Comparison of ENCODE assay signal across 1 cellular context in the genomic region with DNA sequence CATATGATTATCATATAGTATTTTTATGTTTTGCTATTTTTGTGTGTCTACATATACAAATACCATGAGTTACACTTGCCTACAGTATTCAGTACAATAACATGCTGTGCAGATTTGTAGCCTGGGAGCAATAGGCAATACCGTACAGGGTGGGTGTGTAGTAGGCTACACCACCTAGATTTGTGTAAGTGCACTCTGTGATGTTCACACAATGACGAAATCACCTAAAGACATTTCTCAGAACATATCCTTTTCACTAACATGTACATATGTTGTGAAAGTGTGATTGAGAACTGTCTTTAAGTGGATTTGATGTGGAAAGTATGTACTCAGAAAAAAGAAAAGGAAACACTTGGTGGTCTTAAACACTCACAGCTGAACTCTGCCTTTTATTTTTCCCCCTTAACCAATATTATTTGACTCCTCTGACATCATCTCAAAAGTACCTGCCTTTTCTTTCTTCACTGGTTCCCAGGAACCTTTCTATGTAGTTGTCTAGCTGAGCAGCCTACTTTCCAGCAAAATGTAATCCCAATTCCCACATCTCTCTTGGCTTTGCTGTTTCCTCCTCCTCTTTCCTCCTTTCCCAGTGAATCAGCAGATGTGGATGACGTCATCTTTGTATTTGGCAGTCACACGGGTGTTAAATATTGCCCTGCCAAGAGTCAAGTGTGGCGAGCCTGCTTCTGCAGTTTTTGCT.
TF ChIP-seq lines count a peak whose summit lies in the region.

No MANE protein-coding gene starts in this region.

TF ChIP-seq in K562, 482 proteins besides CTCF, POLR2A, EP300 and RAD21 (continued from another document and continues in another):
- TF ChIP-seq, protein P1, sequence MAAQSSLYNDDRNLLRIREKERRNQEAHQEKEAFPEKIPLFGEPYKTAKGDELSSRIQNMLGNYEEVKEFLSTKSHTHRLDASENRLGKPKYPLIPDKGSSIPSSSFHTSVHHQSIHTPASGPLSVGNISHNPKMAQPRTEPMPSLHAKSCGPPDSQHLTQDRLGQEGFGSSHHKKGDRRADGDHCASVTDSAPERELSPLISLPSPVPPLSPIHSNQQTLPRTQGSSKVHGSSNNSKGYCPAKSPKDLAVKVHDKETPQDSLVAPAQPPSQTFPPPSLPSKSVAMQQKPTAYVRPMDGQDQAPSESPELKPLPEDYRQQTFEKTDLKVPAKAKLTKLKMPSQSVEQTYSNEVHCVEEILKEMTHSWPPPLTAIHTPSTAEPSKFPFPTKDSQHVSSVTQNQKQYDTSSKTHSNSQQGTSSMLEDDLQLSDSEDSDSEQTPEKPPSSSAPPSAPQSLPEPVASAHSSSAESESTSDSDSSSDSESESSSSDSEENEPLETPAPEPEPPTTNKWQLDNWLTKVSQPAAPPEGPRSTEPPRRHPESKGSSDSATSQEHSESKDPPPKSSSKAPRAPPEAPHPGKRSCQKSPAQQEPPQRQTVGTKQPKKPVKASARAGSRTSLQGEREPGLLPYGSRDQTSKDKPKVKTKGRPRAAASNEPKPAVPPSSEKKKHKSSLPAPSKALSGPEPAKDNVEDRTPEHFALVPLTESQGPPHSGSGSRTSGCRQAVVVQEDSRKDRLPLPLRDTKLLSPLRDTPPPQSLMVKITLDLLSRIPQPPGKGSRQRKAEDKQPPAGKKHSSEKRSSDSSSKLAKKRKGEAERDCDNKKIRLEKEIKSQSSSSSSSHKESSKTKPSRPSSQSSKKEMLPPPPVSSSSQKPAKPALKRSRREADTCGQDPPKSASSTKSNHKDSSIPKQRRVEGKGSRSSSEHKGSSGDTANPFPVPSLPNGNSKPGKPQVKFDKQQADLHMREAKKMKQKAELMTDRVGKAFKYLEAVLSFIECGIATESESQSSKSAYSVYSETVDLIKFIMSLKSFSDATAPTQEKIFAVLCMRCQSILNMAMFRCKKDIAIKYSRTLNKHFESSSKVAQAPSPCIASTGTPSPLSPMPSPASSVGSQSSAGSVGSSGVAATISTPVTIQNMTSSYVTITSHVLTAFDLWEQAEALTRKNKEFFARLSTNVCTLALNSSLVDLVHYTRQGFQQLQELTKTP (IDR thresholded peaks at IDR 0.05; ENCODE audit: low read depth in 1 of 2, partially characterized antibody in 2 of 2) = no peak
- TF ChIP-seq, protein P2, sequence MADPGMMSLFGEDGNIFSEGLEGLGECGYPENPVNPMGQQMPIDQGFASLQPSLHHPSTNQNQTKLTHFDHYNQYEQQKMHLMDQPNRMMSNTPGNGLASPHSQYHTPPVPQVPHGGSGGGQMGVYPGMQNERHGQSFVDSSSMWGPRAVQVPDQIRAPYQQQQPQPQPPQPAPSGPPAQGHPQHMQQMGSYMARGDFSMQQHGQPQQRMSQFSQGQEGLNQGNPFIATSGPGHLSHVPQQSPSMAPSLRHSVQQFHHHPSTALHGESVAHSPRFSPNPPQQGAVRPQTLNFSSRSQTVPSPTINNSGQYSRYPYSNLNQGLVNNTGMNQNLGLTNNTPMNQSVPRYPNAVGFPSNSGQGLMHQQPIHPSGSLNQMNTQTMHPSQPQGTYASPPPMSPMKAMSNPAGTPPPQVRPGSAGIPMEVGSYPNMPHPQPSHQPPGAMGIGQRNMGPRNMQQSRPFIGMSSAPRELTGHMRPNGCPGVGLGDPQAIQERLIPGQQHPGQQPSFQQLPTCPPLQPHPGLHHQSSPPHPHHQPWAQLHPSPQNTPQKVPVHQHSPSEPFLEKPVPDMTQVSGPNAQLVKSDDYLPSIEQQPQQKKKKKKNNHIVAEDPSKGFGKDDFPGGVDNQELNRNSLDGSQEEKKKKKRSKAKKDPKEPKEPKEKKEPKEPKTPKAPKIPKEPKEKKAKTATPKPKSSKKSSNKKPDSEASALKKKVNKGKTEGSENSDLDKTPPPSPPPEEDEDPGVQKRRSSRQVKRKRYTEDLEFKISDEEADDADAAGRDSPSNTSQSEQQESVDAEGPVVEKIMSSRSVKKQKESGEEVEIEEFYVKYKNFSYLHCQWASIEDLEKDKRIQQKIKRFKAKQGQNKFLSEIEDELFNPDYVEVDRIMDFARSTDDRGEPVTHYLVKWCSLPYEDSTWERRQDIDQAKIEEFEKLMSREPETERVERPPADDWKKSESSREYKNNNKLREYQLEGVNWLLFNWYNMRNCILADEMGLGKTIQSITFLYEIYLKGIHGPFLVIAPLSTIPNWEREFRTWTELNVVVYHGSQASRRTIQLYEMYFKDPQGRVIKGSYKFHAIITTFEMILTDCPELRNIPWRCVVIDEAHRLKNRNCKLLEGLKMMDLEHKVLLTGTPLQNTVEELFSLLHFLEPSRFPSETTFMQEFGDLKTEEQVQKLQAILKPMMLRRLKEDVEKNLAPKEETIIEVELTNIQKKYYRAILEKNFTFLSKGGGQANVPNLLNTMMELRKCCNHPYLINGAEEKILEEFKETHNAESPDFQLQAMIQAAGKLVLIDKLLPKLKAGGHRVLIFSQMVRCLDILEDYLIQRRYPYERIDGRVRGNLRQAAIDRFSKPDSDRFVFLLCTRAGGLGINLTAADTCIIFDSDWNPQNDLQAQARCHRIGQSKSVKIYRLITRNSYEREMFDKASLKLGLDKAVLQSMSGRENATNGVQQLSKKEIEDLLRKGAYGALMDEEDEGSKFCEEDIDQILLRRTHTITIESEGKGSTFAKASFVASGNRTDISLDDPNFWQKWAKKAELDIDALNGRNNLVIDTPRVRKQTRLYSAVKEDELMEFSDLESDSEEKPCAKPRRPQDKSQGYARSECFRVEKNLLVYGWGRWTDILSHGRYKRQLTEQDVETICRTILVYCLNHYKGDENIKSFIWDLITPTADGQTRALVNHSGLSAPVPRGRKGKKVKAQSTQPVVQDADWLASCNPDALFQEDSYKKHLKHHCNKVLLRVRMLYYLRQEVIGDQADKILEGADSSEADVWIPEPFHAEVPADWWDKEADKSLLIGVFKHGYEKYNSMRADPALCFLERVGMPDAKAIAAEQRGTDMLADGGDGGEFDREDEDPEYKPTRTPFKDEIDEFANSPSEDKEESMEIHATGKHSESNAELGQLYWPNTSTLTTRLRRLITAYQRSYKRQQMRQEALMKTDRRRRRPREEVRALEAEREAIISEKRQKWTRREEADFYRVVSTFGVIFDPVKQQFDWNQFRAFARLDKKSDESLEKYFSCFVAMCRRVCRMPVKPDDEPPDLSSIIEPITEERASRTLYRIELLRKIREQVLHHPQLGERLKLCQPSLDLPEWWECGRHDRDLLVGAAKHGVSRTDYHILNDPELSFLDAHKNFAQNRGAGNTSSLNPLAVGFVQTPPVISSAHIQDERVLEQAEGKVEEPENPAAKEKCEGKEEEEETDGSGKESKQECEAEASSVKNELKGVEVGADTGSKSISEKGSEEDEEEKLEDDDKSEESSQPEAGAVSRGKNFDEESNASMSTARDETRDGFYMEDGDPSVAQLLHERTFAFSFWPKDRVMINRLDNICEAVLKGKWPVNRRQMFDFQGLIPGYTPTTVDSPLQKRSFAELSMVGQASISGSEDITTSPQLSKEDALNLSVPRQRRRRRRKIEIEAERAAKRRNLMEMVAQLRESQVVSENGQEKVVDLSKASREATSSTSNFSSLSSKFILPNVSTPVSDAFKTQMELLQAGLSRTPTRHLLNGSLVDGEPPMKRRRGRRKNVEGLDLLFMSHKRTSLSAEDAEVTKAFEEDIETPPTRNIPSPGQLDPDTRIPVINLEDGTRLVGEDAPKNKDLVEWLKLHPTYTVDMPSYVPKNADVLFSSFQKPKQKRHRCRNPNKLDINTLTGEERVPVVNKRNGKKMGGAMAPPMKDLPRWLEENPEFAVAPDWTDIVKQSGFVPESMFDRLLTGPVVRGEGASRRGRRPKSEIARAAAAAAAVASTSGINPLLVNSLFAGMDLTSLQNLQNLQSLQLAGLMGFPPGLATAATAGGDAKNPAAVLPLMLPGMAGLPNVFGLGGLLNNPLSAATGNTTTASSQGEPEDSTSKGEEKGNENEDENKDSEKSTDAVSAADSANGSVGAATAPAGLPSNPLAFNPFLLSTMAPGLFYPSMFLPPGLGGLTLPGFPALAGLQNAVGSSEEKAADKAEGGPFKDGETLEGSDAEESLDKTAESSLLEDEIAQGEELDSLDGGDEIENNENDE (IDR thresholded peaks at IDR 0.05; ENCODE audit: low read depth, low read length) = no peak
- no peak for TF ChIP-seq ELF1 (tag; IDR thresholded peaks at IDR 0.05)
- TF ChIP-seq, protein P3, sequence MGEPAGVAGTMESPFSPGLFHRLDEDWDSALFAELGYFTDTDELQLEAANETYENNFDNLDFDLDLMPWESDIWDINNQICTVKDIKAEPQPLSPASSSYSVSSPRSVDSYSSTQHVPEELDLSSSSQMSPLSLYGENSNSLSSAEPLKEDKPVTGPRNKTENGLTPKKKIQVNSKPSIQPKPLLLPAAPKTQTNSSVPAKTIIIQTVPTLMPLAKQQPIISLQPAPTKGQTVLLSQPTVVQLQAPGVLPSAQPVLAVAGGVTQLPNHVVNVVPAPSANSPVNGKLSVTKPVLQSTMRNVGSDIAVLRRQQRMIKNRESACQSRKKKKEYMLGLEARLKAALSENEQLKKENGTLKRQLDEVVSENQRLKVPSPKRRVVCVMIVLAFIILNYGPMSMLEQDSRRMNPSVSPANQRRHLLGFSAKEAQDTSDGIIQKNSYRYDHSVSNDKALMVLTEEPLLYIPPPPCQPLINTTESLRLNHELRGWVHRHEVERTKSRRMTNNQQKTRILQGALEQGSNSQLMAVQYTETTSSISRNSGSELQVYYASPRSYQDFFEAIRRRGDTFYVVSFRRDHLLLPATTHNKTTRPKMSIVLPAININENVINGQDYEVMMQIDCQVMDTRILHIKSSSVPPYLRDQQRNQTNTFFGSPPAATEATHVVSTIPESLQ (CRISPR knock-in tag; IDR thresholded peaks at IDR 0.05) = no peak
- TF ChIP-seq ESRRA (IDR thresholded peaks at IDR 0.05; ENCODE audit: borderline replicate concordance, low read depth) = no peak
- no peak for TF ChIP-seq KAT7 (CRISPR knock-in tag; IDR thresholded peaks at IDR 0.05; ENCODE audit: borderline replicate concordance)
- TF ChIP-seq, protein P4, sequence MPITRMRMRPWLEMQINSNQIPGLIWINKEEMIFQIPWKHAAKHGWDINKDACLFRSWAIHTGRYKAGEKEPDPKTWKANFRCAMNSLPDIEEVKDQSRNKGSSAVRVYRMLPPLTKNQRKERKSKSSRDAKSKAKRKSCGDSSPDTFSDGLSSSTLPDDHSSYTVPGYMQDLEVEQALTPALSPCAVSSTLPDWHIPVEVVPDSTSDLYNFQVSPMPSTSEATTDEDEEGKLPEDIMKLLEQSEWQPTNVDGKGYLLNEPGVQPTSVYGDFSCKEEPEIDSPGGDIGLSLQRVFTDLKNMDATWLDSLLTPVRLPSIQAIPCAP (CRISPR knock-in tag; IDR thresholded peaks at IDR 0.05; ENCODE audit: borderline replicate concordance) = no peak
- no peak for TF ChIP-seq MAZ (CRISPR knock-in tag; conservative IDR thresholded peaks at IDR 0.05 in 1 of 2, IDR thresholded peaks at IDR 0.05 in 1 of 2)
- TF ChIP-seq, protein P5, sequence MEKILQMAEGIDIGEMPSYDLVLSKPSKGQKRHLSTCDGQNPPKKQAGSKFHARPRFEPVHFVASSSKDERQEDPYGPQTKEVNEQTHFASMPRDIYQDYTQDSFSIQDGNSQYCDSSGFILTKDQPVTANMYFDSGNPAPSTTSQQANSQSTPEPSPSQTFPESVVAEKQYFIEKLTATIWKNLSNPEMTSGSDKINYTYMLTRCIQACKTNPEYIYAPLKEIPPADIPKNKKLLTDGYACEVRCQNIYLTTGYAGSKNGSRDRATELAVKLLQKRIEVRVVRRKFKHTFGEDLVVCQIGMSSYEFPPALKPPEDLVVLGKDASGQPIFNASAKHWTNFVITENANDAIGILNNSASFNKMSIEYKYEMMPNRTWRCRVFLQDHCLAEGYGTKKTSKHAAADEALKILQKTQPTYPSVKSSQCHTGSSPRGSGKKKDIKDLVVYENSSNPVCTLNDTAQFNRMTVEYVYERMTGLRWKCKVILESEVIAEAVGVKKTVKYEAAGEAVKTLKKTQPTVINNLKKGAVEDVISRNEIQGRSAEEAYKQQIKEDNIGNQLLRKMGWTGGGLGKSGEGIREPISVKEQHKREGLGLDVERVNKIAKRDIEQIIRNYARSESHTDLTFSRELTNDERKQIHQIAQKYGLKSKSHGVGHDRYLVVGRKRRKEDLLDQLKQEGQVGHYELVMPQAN (IDR thresholded peaks at IDR 0.05; ENCODE audit: borderline replicate concordance) = no peak
- no peak for TF ChIP-seq HMG20A (CRISPR knock-in tag; conservative IDR thresholded peaks at IDR 0.05)
- TF ChIP-seq EWSR1 (IDR thresholded peaks at IDR 0.05; ENCODE audit: borderline replicate concordance, low read depth, partially characterized antibody) = no peak
- TF ChIP-seq GABPA (tag; conservative IDR thresholded peaks at IDR 0.05; ENCODE audit: low read depth) = no peak
- TF ChIP-seq, protein P6, sequence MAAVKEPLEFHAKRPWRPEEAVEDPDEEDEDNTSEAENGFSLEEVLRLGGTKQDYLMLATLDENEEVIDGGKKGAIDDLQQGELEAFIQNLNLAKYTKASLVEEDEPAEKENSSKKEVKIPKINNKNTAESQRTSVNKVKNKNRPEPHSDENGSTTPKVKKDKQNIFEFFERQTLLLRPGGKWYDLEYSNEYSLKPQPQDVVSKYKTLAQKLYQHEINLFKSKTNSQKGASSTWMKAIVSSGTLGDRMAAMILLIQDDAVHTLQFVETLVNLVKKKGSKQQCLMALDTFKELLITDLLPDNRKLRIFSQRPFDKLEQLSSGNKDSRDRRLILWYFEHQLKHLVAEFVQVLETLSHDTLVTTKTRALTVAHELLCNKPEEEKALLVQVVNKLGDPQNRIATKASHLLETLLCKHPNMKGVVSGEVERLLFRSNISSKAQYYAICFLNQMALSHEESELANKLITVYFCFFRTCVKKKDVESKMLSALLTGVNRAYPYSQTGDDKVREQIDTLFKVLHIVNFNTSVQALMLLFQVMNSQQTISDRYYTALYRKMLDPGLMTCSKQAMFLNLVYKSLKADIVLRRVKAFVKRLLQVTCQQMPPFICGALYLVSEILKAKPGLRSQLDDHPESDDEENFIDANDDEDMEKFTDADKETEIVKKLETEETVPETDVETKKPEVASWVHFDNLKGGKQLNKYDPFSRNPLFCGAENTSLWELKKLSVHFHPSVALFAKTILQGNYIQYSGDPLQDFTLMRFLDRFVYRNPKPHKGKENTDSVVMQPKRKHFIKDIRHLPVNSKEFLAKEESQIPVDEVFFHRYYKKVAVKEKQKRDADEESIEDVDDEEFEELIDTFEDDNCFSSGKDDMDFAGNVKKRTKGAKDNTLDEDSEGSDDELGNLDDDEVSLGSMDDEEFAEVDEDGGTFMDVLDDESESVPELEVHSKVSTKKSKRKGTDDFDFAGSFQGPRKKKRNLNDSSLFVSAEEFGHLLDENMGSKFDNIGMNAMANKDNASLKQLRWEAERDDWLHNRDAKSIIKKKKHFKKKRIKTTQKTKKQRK (IDR thresholded peaks at IDR 0.05; ENCODE audit: borderline replicate concordance, low read depth, low read length) = no peak
- no peak for TF ChIP-seq KDM1A (IDR thresholded peaks at IDR 0.05)
- 0 out of 2 replicates have a peak, but pooled peaks have one; percentile 20 for TF ChIP-seq CTBP1 (IDR thresholded peaks at IDR 0.05; ENCODE audit: borderline replicate concordance)
- no peak for TF ChIP-seq FOXM1 (IDR thresholded peaks at IDR 0.05; ENCODE audit: low read depth)
- TF ChIP-seq FOXM1 (CRISPR knock-in tag; IDR thresholded peaks at IDR 0.05; ENCODE audit: low read depth) = no peak
- no peak for TF ChIP-seq TCF7 (IDR thresholded peaks at IDR 0.05; ENCODE audit: borderline replicate concordance)
- TF ChIP-seq KDM5B (IDR thresholded peaks at IDR 0.05; ENCODE audit: insufficient replicate concordance, low read depth, low read length) = no peak
- TF ChIP-seq ZNF436 (CRISPR knock-in tag; IDR thresholded peaks at IDR 0.05) = no peak
- TF ChIP-seq KHSRP (IDR thresholded peaks at IDR 0.05) = 0 out of 2 replicates have a peak, but pooled peaks have one; percentile 63
- TF ChIP-seq, protein P7, sequence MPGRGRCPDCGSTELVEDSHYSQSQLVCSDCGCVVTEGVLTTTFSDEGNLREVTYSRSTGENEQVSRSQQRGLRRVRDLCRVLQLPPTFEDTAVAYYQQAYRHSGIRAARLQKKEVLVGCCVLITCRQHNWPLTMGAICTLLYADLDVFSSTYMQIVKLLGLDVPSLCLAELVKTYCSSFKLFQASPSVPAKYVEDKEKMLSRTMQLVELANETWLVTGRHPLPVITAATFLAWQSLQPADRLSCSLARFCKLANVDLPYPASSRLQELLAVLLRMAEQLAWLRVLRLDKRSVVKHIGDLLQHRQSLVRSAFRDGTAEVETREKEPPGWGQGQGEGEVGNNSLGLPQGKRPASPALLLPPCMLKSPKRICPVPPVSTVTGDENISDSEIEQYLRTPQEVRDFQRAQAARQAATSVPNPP (IDR thresholded peaks at IDR 0.05; ENCODE audit: borderline replicate concordance, insufficient read depth, insufficient read length) = no peak
- no peak for TF ChIP-seq CBX8 (IDR thresholded peaks at IDR 0.05; ENCODE audit: borderline replicate concordance, extremely low read depth, low read depth, low read length, poor library complexity, severe bottlenecking)
